ENCODE assay signal across 9 cellular contexts in the genomic region with DNA sequence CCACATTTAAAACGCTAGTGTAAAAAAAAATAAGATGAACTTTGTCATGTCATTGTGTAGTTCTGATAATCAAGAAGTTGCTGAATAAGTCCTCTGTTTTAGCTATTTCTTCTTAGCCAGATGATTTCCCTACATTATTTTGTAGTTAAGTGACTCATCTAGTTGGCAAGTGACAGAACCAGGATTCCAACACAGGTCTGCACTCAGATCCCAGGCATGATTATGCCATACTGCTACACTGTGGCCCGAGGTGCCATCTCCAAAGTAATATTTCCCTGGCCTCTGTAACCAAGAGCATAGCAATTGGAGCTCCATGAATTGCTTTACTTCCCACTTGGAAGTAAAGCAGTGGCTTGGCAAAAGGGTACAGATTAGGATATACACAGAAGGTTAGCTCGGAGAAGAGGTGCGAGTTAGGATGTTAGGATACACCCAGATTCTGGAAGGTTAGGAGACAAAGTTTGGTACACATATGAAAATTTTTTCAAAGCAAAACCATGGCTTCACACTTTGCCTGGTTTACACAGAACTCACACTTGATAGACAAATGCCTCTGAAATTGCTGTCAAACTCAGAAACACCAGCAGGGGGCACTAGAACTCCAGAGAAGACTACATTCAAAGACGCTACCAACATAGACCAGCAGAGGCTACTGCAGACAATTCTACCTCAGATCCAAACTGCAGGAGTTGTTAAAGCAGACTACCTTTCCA. TPM values are rescaled to one million over a fixed set of nuclear protein-coding genes. Genes with fewer than 3 reads are reported as not detected.
A peak's percentile ranks its signal among the peaks of the same experiment; 100 is the strongest.
DNase-seq lines count a peak whose midpoint lies in the region; ATAC-seq and FAIRE-seq lines count a peak whose summit lies in the region.
"Had no signal": no experiment of that assay in that cellular context is flagged by ENCODE, and none has a peak within 500 bp of the region (broad histone marks: within the 10 kb centered on the region; RNA-seq: fewer than 3 reads in every experiment).

No MANE protein-coding gene starts in this region.

- peak; percentile 74 for ATAC-seq in HG03439 (IDR thresholded peaks at IDR 0.05; ENCODE audit: unreplicated experiment)

- H3K36me3 ChIP-seq in BLaER1: no peaks in the 10 kb centered on the region

- peaks cover 30% of the 10 kb centered on the region for H3K4me1 ChIP-seq in BLaER1

- CTCF ChIA-PET in activated CD4-positive, alpha-beta T cell treated with anti-CD3 and anti-CD28 coated beads, Interleukin-2, amount 10 ng/mL, durations not matched to agents 7 days and 5 days (lab: Charles Lee): interaction anchor here (4.2 kb wide), 1 partner anchor 83 kb away, joined by 25 read pairs; no protein-coding TSS in a partner anchor

- peak; percentile 97 for FAIRE-seq in GM19239 (lab: Jason Lieb, UNC)

- H3K4me2 ChIP-seq in BLaER1: peak overlapping the region; percentile 80; the same call in 1 of the 2 replicates

- H3K9ac ChIP-seq in BLaER1: no peak overlapping the region

- no peaks in the 10 kb centered on the region for H3K9me3 Mint-ChIP-seq in activated CD4-positive, alpha-beta T cell treated with anti-CD3 and anti-CD28 coated beads, Interleukin-2, amount 10 ng/mL, durations not matched to agents 7 days and 5 days

- peaks cover 3% of the 10 kb centered on the region for H3K27me3 Mint-ChIP-seq in activated CD4-positive, alpha-beta T cell treated with anti-CD3 and anti-CD28 coated beads, Interleukin-2, amount 10 ng/mL, durations not matched to agents 7 days and 5 days

- POLR2A ChIA-PET in activated CD4-positive, alpha-beta T cell treated with anti-CD3 and anti-CD28 coated beads, Interleukin-2, amount 10 ng/mL, durations not matched to agents 7 days and 5 days (lab: Charles Lee): no interaction called here

- H3K36me3 Mint-ChIP-seq in activated CD4-positive, alpha-beta T cell treated with anti-CD3 and anti-CD28 coated beads, Interleukin-2, amount 10 ng/mL, durations not matched to agents 7 days and 5 days (ENCODE audit: low read depth): no peaks in the 10 kb centered on the region

- no peak overlapping the region for H3K4me3 ChIP-seq in BLaER1

- H3K4me3 Mint-ChIP-seq in activated CD4-positive, alpha-beta T cell treated with anti-CD3 and anti-CD28 coated beads, Interleukin-2, amount 10 ng/mL, durations not matched to agents 7 days and 5 days: no peak overlapping the region

- H4K20me1 ChIP-seq in BLaER1: no peaks in the 10 kb centered on the region

- DNase-seq in GM19239 (ENCODE audit: insufficient read length, low spot score) (peak; percentile 16), NCI-H524 treated with DMSO at 0.1 percent for 48 hours (lab: John Stamatoyannopoulos, UW) (peak; percentile 59), dermis microvascular lymphatic vessel endothelial cell (ENCODE audit: low read depth in 2 of 2) (peak; percentile 81 to 82), lung microvascular endothelial cell (ENCODE audit: low read depth in 2 of 2) (peak; percentile 83 to 90)
- DNase-seq in activated CD4-positive, alpha-beta T cell treated with anti-CD3 and anti-CD28 coated beads, Interleukin-2, amount 10 ng/mL, durations not matched to agents 7 days and 5 days: peak; percentile 70
- peak; percentile 73 for DNase-seq in stimulated activated CD8-positive, alpha-beta memory T cell treated with anti-CD3 and anti-CD28 coated beads, Interleukin-4, amount 100 ng/mL, for 48 hours

- H3K9me3 ChIP-seq in BLaER1: no peaks in the 10 kb centered on the region

- no peak overlapping the region for H3K27ac ChIP-seq in BLaER1

- no peak overlapping the region for H3K27ac Mint-ChIP-seq in activated CD4-positive, alpha-beta T cell treated with anti-CD3 and anti-CD28 coated beads, Interleukin-2, amount 10 ng/mL, durations not matched to agents 7 days and 5 days

- no peaks in the 10 kb centered on the region for H3K27me3 ChIP-seq in BLaER1

- peaks cover 2% of the 10 kb centered on the region for H3K4me1 Mint-ChIP-seq in activated CD4-positive, alpha-beta T cell treated with anti-CD3 and anti-CD28 coated beads, Interleukin-2, amount 10 ng/mL, durations not matched to agents 7 days and 5 days

RNA-seq across cellular contexts. Expression of a gene that starts 41.4 kb away (rescaled TPM):
- total RNA-seq in activated CD4-positive, alpha-beta T cell treated with anti-CD3 and anti-CD28 coated beads, Interleukin-2, amount 10 ng/mL, durations not matched to agents 7 days and 5 days: not detected
- 1.9 and 4.0 TPM in 2 replicates for total RNA-seq in dermis microvascular lymphatic vessel endothelial cell
- 8.1 and 8.3 TPM in 2 replicates for total RNA-seq in lung microvascular endothelial cell
- total RNA-seq: T-helper 2 cell treated with Interferon-gamma antibody and Interleukin-4, amounts not matched to agents 100 ng/mL and 5 ng/mL, for 36 hours had no signal

RNA-seq across cellular contexts. Expression of a gene that starts 46.5 kb away (rescaled TPM):
- not detected for total RNA-seq in activated CD4-positive, alpha-beta T cell treated with anti-CD3 and anti-CD28 coated beads, Interleukin-2, amount 10 ng/mL, durations not matched to agents 7 days and 5 days
- total RNA-seq in dermis microvascular lymphatic vessel endothelial cell (16.8 and 43.4 TPM in 2 replicates), lung microvascular endothelial cell (18.1 and 51.4 TPM in 2 replicates)
- total RNA-seq: T-helper 2 cell treated with Interferon-gamma antibody and Interleukin-4, amounts not matched to agents 100 ng/mL and 5 ng/mL, for 36 hours had no signal

RNA-seq across cellular contexts. Expression of a gene that starts 48.8 kb away (rescaled TPM):
- total RNA-seq in activated CD4-positive, alpha-beta T cell treated with anti-CD3 and anti-CD28 coated beads, Interleukin-2, amount 10 ng/mL, durations not matched to agents 7 days and 5 days: not detected
- 42.2 and 67.5 TPM in 2 replicates for total RNA-seq in dermis microvascular lymphatic vessel endothelial cell
- 54.7 and 117 TPM in 2 replicates for total RNA-seq in lung microvascular endothelial cell
- total RNA-seq: T-helper 2 cell treated with Interferon-gamma antibody and Interleukin-4, amounts not matched to agents 100 ng/mL and 5 ng/mL, for 36 hours had no signal

Comparison
In these comparisons a context has a peak if more than half of its experiments do, and no peak if none do; other contexts are left out.
1. DNase-seq: peak in every context shown above with its lines; median percentile 86 in lung microvascular endothelial cell; 82 in dermis microvascular lymphatic vessel endothelial cell; 73 in stimulated activated CD8-positive, alpha-beta memory T cell treated with anti-CD3 and anti-CD28 coated beads, Interleukin-4, amount 100 ng/mL, for 48 hours; 70 in activated CD4-positive, alpha-beta T cell treated with anti-CD3 and anti-CD28 coated beads, Interleukin-2, amount 10 ng/mL, durations not matched to agents 7 days and 5 days; 59 in NCI-H524 treated with DMSO at 0.1 percent for 48 hours; 16 in GM19239.
2. RNA of a gene that starts 46.5 kb away (total RNA-seq): 18.1 to 51.4 TPM in lung microvascular endothelial cell and 16.8 to 43.4 TPM in dermis microvascular lymphatic vessel endothelial cell; not detected in activated CD4-positive, alpha-beta T cell treated with anti-CD3 and anti-CD28 coated beads, Interleukin-2, amount 10 ng/mL, durations not matched to agents 7 days and 5 days; every median in the first group is over 10 times any median in the second.
3. RNA of a gene that starts 48.8 kb away (total RNA-seq): 54.7 to 117 TPM in lung microvascular endothelial cell and 42.2 to 67.5 TPM in dermis microvascular lymphatic vessel endothelial cell; not detected in activated CD4-positive, alpha-beta T cell treated with anti-CD3 and anti-CD28 coated beads, Interleukin-2, amount 10 ng/mL, durations not matched to agents 7 days and 5 days; every median in the first group is over 10 times any median in the second.